In the genomic region with DNA sequence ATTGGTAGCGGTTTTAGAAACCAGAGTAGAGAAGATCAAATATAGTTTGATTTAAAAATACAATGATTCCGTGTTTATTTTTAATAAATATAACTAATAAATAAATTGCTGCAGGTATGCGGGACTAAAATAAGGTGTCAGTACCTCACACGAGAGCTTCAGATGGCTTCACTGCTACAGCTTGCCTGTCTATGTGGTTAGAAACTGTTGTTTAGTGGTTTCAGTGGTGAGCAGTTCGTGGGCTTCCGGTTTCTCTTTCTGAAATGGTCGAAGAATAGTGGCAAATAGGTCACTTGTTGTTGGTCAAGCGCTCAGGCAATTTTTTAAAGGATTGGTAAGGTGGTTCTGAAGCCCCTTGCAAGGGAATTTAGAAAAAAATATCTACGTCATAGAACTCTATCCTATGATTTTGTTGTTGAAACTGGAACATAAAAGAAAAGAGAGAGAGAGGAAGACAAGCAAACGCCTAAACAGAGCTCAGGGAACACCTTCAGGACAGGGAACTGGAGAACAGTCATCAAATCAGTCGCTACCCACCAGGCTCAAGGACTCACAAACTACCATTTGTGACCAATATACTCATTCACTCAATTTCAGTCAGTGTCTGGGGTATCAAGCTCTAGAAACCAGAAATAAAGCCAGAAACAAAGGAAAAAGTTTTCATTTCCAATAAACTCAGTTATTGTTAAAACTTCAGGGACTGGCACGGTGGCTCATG, we compare ENCODE assay signal across 8 cellular contexts. TPM values are rescaled to one million over a fixed set of nuclear protein-coding genes. Genes with fewer than 3 reads are reported as not detected.
DNase-seq lines count a peak whose midpoint lies in the region; ATAC-seq and TF ChIP-seq lines count a peak whose summit lies in the region.

No MANE protein-coding gene starts in this region.

- H3K9me3 Mint-ChIP-seq in activated T-helper 1 cell treated with anti-CD3 and anti-CD28 coated beads, Interleukin-12 subunit alpha, Interleukin-12 subunit beta, Interleukin-2, Interleukin-4 antibody, amounts not matched to agents 30 ng/mL and 10 ng/mL and 1 ng/mL, durations not matched to agents 14 hours and 24 hours and 36 hours, result no peaks in the 10 kb centered on the region
- H3K9me3 Mint-ChIP-seq in type B pancreatic cell, result no peaks in the 10 kb centered on the region

- TF ChIP-seq CTCF in GM10248 (IDR thresholded peaks at IDR 0.05; ENCODE audit: control extremely low read depth, extremely low read depth, low read depth, missing control alignments), result no peak
- no peak for TF ChIP-seq CTCF in type B pancreatic cell (conservative IDR thresholded peaks at IDR 0.05)

- peak overlapping the region; percentile 41 for H3K4me3 Mint-ChIP-seq in activated T-helper 1 cell treated with anti-CD3 and anti-CD28 coated beads, Interleukin-12 subunit alpha, Interleukin-12 subunit beta, Interleukin-2, Interleukin-4 antibody, amounts not matched to agents 30 ng/mL and 10 ng/mL and 1 ng/mL, durations not matched to agents 14 hours and 24 hours and 36 hours
- no peak overlapping the region for H3K4me3 Mint-ChIP-seq in type B pancreatic cell

- peaks cover 21% of the 10 kb centered on the region for H3K4me1 Mint-ChIP-seq in activated T-helper 1 cell treated with anti-CD3 and anti-CD28 coated beads, Interleukin-12 subunit alpha, Interleukin-12 subunit beta, Interleukin-2, Interleukin-4 antibody, amounts not matched to agents 30 ng/mL and 10 ng/mL and 1 ng/mL, durations not matched to agents 14 hours and 24 hours and 36 hours (ENCODE audit: low read depth)
- H3K4me1 Mint-ChIP-seq in type B pancreatic cell (ENCODE audit: unreplicated experiment), result no peaks in the 10 kb centered on the region

- POLR2A ChIA-PET in GM10248 (lab: Yijun Ruan, JAX), result no interaction called here

- peak overlapping the region; percentile 10 for H3K27ac Mint-ChIP-seq in activated T-helper 1 cell treated with anti-CD3 and anti-CD28 coated beads, Interleukin-12 subunit alpha, Interleukin-12 subunit beta, Interleukin-2, Interleukin-4 antibody, amounts not matched to agents 30 ng/mL and 10 ng/mL and 1 ng/mL, durations not matched to agents 14 hours and 24 hours and 36 hours
- no peak overlapping the region for H3K27ac Mint-ChIP-seq in type B pancreatic cell

- DNase-seq in GM10248 (ENCODE audit: extremely low spot score), result peak; percentile 47
- DNase-seq in activated T-helper 1 cell treated with anti-CD3 and anti-CD28 coated beads, Interleukin-12 subunit alpha, Interleukin-12 subunit beta, Interleukin-2, Interleukin-4 antibody, amounts not matched to agents 30 ng/mL and 10 ng/mL and 1 ng/mL, durations not matched to agents 14 hours and 24 hours and 36 hours (ENCODE audit: low spot score), result no peak
- no peak for DNase-seq in type B pancreatic cell (ENCODE audit: extremely low spot score, unreplicated experiment)
- no peak for DNase-seq in NCI-H1092 (lab: John Stamatoyannopoulos, UW)
- DNase-seq in retina, result no peak
- DNase-seq in stimulated activated CD4-positive, alpha-beta T cell treated with anti-CD3 and anti-CD28 coated beads, Interleukin-12 subunit alpha, Interleukin-12 subunit beta, amount 100 ng/mL, for 4 hours, result no peak

- CTCF ChIA-PET in GM10248 (lab: Yijun Ruan, JAX), result interaction anchor here (1.0 kb wide), 2 partner anchors 9 to 122 kb away, joined by 3 read pairs; no protein-coding TSS in a partner anchor

- no peaks in the 10 kb centered on the region for H3K36me3 Mint-ChIP-seq in activated T-helper 1 cell treated with anti-CD3 and anti-CD28 coated beads, Interleukin-12 subunit alpha, Interleukin-12 subunit beta, Interleukin-2, Interleukin-4 antibody, amounts not matched to agents 30 ng/mL and 10 ng/mL and 1 ng/mL, durations not matched to agents 14 hours and 24 hours and 36 hours (ENCODE audit: low read depth)
- no peaks in the 10 kb centered on the region for H3K36me3 Mint-ChIP-seq in type B pancreatic cell

- intact Hi-C loops in activated T-helper 1 cell treated with anti-CD3 and anti-CD28 coated beads, Interleukin-12 subunit alpha, Interleukin-12 subunit beta, Interleukin-2, Interleukin-4 antibody, amounts not matched to agents 30 ng/mL and 10 ng/mL and 1 ng/mL, durations not matched to agents 14 hours and 24 hours and 36 hours (cut with micrococcal nuclease), result no loop called here

- peaks cover 48% of the 10 kb centered on the region for H3K27me3 Mint-ChIP-seq in activated T-helper 1 cell treated with anti-CD3 and anti-CD28 coated beads, Interleukin-12 subunit alpha, Interleukin-12 subunit beta, Interleukin-2, Interleukin-4 antibody, amounts not matched to agents 30 ng/mL and 10 ng/mL and 1 ng/mL, durations not matched to agents 14 hours and 24 hours and 36 hours (ENCODE audit: insufficient read depth)
- no peaks in the 10 kb centered on the region for H3K27me3 Mint-ChIP-seq in type B pancreatic cell

- ATAC-seq in GM21367 (IDR thresholded peaks at IDR 0.05; ENCODE audit: unreplicated experiment) (peak; percentile 93), HG03460 (IDR thresholded peaks at IDR 0.05; ENCODE audit: unreplicated experiment) (peak; percentile 95)

RNA-seq across cellular contexts. Expression of a gene that starts 31.3 kb away (rescaled TPM):
- total RNA-seq in activated T-helper 1 cell treated with anti-CD3 and anti-CD28 coated beads, Interleukin-12 subunit alpha, Interleukin-12 subunit beta, Interleukin-2, Interleukin-4 antibody, amounts not matched to agents 30 ng/mL and 10 ng/mL and 1 ng/mL, durations not matched to agents 14 hours and 24 hours and 36 hours, result 5.0 and 6.6 TPM in 2 replicates
- 43.5 and 252 TPM in 2 replicates for total RNA-seq in type B pancreatic cell (ENCODE audit: low replicate concordance)
